ENCODE assay signal across 21 cellular contexts in genomic region chr6:169323221-169323620, GRCh38.
"Had no signal": no experiment of that assay in that cellular context is flagged by ENCODE, and none has a peak within 500 bp of the region (broad histone marks: within the 10 kb centered on the region; RNA-seq: fewer than 3 reads in every experiment).

No MANE protein-coding gene starts in this region.

- H3K27me3 ChIP-seq: hepatocyte, pancreas, right lobe of liver, tibial artery, upper lobe of left lung, vagina had no signal

- H3K36me3 Mint-ChIP-seq: mesothelial cell of epicardium; natural killer cell; stimulated activated memory B cell treated with anti-CD40 and anti-IgM and Interleukin-4, amounts not matched to agents 10 μg/mL and 1 μg/mL and 100 μg/mL, for 72 hours had no signal

- H3K4me3 Mint-ChIP-seq: endodermal cell; mesothelial cell of epicardium; natural killer cell; neural crest cell; stimulated activated memory B cell treated with anti-CD40 and anti-IgM and Interleukin-4, amounts not matched to agents 10 μg/mL and 1 μg/mL and 100 μg/mL, for 72 hours; stimulated activated naive CD8-positive, alpha-beta T cell treated with anti-CD3 and anti-CD28 coated beads, Interleukin-15, Interleukin-2, amounts not matched to agents 100 ng/mL and 50 ng/mL, for 24 hours had no signal

- ATAC-seq: left lobe of liver; natural killer cell; pancreas; stimulated activated memory B cell treated with anti-CD40 and anti-IgM and Interleukin-4, amounts not matched to agents 10 μg/mL and 1 μg/mL and 100 μg/mL, for 72 hours had no signal

- H3K4me3 ChIP-seq: coronary artery, hepatocyte, pancreas, prostate gland, right lobe of liver, tibial artery, upper lobe of left lung, vagina had no signal

- H3K79me2 ChIP-seq: hepatocyte had no signal

- H3K4me2 ChIP-seq: hepatocyte had no signal

- H3K4me1 ChIP-seq: pancreas, prostate gland, right lobe of liver had no signal

- H2AFZ ChIP-seq: hepatocyte had no signal

- H3K27ac Mint-ChIP-seq: endodermal cell; mesothelial cell of epicardium; natural killer cell; stimulated activated memory B cell treated with anti-CD40 and anti-IgM and Interleukin-4, amounts not matched to agents 10 μg/mL and 1 μg/mL and 100 μg/mL, for 72 hours; stimulated activated naive CD8-positive, alpha-beta T cell treated with anti-CD3 and anti-CD28 coated beads, Interleukin-15, Interleukin-2, amounts not matched to agents 100 ng/mL and 50 ng/mL, for 24 hours had no signal

- DNase-seq: effector CD4-positive, alpha-beta T cell; endodermal cell; erythroblast; foreskin melanocyte; head of caudate nucleus; natural killer cell; pancreas; right lobe of liver; stimulated activated CD4-positive, alpha-beta T cell treated with anti-CD3 and anti-CD28 coated beads, Interleukin-4, amount 100 ng/mL, for 1 hour; stimulated activated CD8-positive, alpha-beta memory T cell treated with anti-CD3 and anti-CD28 coated beads, Interleukin-4, amount 100 ng/mL, for 48 hours; tibial artery; upper lobe of left lung had no signal

- H3K27ac ChIP-seq: coronary artery, hepatocyte, pancreas, prostate gland, right lobe of liver, tibial artery, upper lobe of left lung, vagina had no signal

- H3K9me3 ChIP-seq: pancreas, prostate gland, right lobe of liver, tibial artery, upper lobe of left lung, vagina had no signal

- H3K36me3 ChIP-seq: pancreas, prostate gland, right lobe of liver, tibial artery, upper lobe of left lung, vagina had no signal

- H3K9me3 Mint-ChIP-seq: endodermal cell, mesothelial cell of epicardium, natural killer cell, neural crest cell had no signal

- H3K4me1 Mint-ChIP-seq: natural killer cell; stimulated activated memory B cell treated with anti-CD40 and anti-IgM and Interleukin-4, amounts not matched to agents 10 μg/mL and 1 μg/mL and 100 μg/mL, for 72 hours had no signal
